ENCODE assay signal across 8 cellular contexts in the genomic region with DNA sequence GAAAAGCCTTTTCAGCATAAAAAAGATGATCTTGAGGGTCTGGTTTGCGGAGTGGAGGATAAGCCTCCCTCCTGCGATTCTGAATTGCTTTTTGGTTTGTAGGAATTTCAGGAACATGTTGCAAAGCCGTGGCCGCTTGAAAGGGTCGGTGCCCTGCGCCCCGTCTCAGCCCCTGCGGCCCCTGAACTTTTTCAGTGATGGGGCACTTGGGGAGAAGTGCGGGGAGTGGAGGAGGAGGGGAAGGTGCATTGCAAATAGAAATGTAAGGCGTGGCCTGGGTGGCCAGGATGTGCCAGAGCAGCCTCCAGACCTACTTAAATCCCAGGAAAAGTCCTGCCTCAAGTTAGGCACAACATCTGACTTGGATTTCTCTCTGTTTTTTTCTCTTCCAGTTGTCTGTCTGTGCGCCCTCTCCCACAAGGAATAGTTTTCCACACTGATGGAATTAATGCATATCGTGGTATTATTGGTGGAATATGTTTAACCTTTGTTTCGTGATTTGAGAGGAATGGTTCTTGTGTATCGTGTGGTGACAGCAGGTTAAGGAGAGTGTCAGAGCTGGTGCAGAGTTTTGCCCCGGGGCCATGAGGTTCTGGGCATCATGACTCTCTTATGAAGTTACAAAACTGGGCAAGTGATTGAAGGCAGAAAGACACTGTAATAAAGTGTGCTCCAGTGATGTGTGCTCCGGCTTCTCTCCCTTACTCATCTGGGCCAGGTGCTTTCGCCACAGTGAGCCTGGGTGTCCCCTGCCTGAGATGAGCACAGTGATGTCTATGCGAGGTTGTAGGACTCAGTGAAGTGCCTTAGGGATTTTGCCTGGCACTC.
DNase-seq lines count a peak whose midpoint lies in the region; ATAC-seq, FAIRE-seq and TF ChIP-seq lines count a peak whose summit lies in the region.

No MANE protein-coding gene starts in this region.

- H3K4me3 ChIP-seq in keratinocyte (ENCODE audit: control insufficient read depth in 2 of 3, extremely low read depth in 1 of 3, insufficient read depth in 2 of 3, low read depth in 1 of 3, low read length in 3 of 3) = peak overlapping the region in 2 of 3 experiments; percentile 59 to 70

- no peaks in the 10 kb centered on the region for H3K36me3 ChIP-seq in keratinocyte (ENCODE audit: control insufficient read depth in 2 of 2, extremely low read depth in 1 of 2, insufficient read depth in 2 of 2, low read length in 2 of 2)

- H3K27me3 ChIP-seq in keratinocyte (ENCODE audit: control insufficient read depth, extremely low read depth, insufficient read depth, low read length) = no peaks in the 10 kb centered on the region

- H3K4me3 Mint-ChIP-seq in activated CD4-positive, alpha-beta T cell treated with anti-CD3 and anti-CD28 coated beads, Interleukin-2, amount 10 ng/mL, durations not matched to agents 7 days and 5 days = peak overlapping the region; percentile 85
- peak overlapping the region; percentile 41 for H3K4me3 Mint-ChIP-seq in activated naive CD8-positive, alpha-beta T cell treated with anti-CD3 and anti-CD28 coated beads, Interleukin-2, amount 10 ng/mL, durations not matched to agents 7 days and 5 days

- no peaks in the 10 kb centered on the region for H3K9me3 Mint-ChIP-seq in activated CD4-positive, alpha-beta T cell treated with anti-CD3 and anti-CD28 coated beads, Interleukin-2, amount 10 ng/mL, durations not matched to agents 7 days and 5 days
- H3K9me3 Mint-ChIP-seq in activated naive CD8-positive, alpha-beta T cell treated with anti-CD3 and anti-CD28 coated beads, Interleukin-2, amount 10 ng/mL, durations not matched to agents 7 days and 5 days = no peaks in the 10 kb centered on the region

- dilution Hi-C loops in keratinocyte (cut with MboI; ENCODE audit: extremely low pct_ligation_motif_present, low sequenced_read_pairs) = no loop called here

- no peaks in the 10 kb centered on the region for H3K36me3 Mint-ChIP-seq in activated CD4-positive, alpha-beta T cell treated with anti-CD3 and anti-CD28 coated beads, Interleukin-2, amount 10 ng/mL, durations not matched to agents 7 days and 5 days (ENCODE audit: low read depth)
- H3K36me3 Mint-ChIP-seq in activated naive CD8-positive, alpha-beta T cell treated with anti-CD3 and anti-CD28 coated beads, Interleukin-2, amount 10 ng/mL, durations not matched to agents 7 days and 5 days = no peaks in the 10 kb centered on the region

- CTCF ChIA-PET in activated CD4-positive, alpha-beta T cell treated with anti-CD3 and anti-CD28 coated beads, Interleukin-2, amount 10 ng/mL, durations not matched to agents 7 days and 5 days (lab: Charles Lee) = no interaction called here

- FAIRE-seq in keratinocyte (lab: Jason Lieb, UNC) = no peak

- H3K27me3 Mint-ChIP-seq in activated CD4-positive, alpha-beta T cell treated with anti-CD3 and anti-CD28 coated beads, Interleukin-2, amount 10 ng/mL, durations not matched to agents 7 days and 5 days = no peaks in the 10 kb centered on the region
- H3K27me3 Mint-ChIP-seq in activated naive CD8-positive, alpha-beta T cell treated with anti-CD3 and anti-CD28 coated beads, Interleukin-2, amount 10 ng/mL, durations not matched to agents 7 days and 5 days = no peaks in the 10 kb centered on the region

- H3K9me1 ChIP-seq in keratinocyte (ENCODE audit: control insufficient read depth, extremely low read depth, insufficient read depth, low read length) = peaks cover 4% of the 10 kb centered on the region

- peaks cover 61% of the 10 kb centered on the region for H3K4me1 Mint-ChIP-seq in activated CD4-positive, alpha-beta T cell treated with anti-CD3 and anti-CD28 coated beads, Interleukin-2, amount 10 ng/mL, durations not matched to agents 7 days and 5 days
- H3K4me1 Mint-ChIP-seq in activated naive CD8-positive, alpha-beta T cell treated with anti-CD3 and anti-CD28 coated beads, Interleukin-2, amount 10 ng/mL, durations not matched to agents 7 days and 5 days = peaks cover 34% of the 10 kb centered on the region

- peaks cover 84% of the 10 kb centered on the region for H3K79me2 ChIP-seq in keratinocyte (ENCODE audit: control insufficient read depth, insufficient read depth, low read length)

- H3K27ac ChIP-seq in keratinocyte (ENCODE audit: control insufficient read depth, insufficient read depth, low read length) (peak overlapping the region; percentile 88), temporal lobe (ENCODE audit: low read depth, low read length) (peak overlapping the region; percentile 100)

- TF ChIP-seq CTCF in keratinocyte (optimal IDR thresholded peaks at IDR 0.05 in 1 of 3, IDR thresholded peaks at IDR 0.05 in 1 of 3, conservative IDR thresholded peaks at IDR 0.05 in 1 of 3; ENCODE audit: extremely low read depth in 1 of 3, insufficient read depth in 2 of 3, low read length in 3 of 3) = no peak

- peaks cover 13% of the 10 kb centered on the region for H4K20me1 ChIP-seq in keratinocyte (ENCODE audit: control insufficient read depth, extremely low read depth, insufficient read depth, low read length)

- ATAC-seq in activated naive CD8-positive, alpha-beta T cell treated with anti-CD3 and anti-CD28 coated beads, Interleukin-2, amount 10 ng/mL, durations not matched to agents 7 days and 5 days (ENCODE audit: low read depth) = no peak
- ATAC-seq in HG02642 (IDR thresholded peaks at IDR 0.05; ENCODE audit: poor library complexity, unreplicated experiment) = no peak
- no peak for ATAC-seq in GM18873 (IDR thresholded peaks at IDR 0.05; ENCODE audit: low FRiP score, unreplicated experiment)

- H3K9ac ChIP-seq in keratinocyte (ENCODE audit: control insufficient read depth, extremely low read depth, insufficient read depth, low read length) = peak overlapping the region; percentile 80

- POLR2A ChIA-PET in activated CD4-positive, alpha-beta T cell treated with anti-CD3 and anti-CD28 coated beads, Interleukin-2, amount 10 ng/mL, durations not matched to agents 7 days and 5 days (lab: Charles Lee) = interaction anchor here (0.5 kb wide), 1 partner anchor 24 kb away, joined by 3 read pairs; no protein-coding TSS in a partner anchor
- POLR2A ChIA-PET in activated naive CD8-positive, alpha-beta T cell treated with anti-CD3 and anti-CD28 coated beads, Interleukin-2, amount 10 ng/mL, durations not matched to agents 7 days and 5 days (lab: Charles Lee) = no interaction called here

- no peak overlapping the region for H2AFZ ChIP-seq in keratinocyte (ENCODE audit: control insufficient read depth, low read length)

- no peak for DNase-seq in activated CD4-positive, alpha-beta T cell treated with anti-CD3 and anti-CD28 coated beads, Interleukin-2, amount 10 ng/mL, durations not matched to agents 7 days and 5 days
- DNase-seq in activated CD4-positive, alpha-beta T cell treated with anti-CD3 and anti-CD28 coated beads, Interleukin-2, amount 50 U/mL, for 1 hour = no peak
- DNase-seq in activated naive CD8-positive, alpha-beta T cell treated with anti-CD3 and anti-CD28 coated beads, Interleukin-2, amount 10 ng/mL, durations not matched to agents 7 days and 5 days = no peak
- no peak for DNase-seq in keratinocyte (ENCODE audit: low read depth, low spot score)
- no peak for DNase-seq in NCI-H1417 treated with DMSO at 0.1 percent for 48 hours (lab: John Stamatoyannopoulos, UW)

- H3K4me1 ChIP-seq in keratinocyte (ENCODE audit: control insufficient read depth, extremely low read depth, insufficient read depth, low read length) = peaks cover 82% of the 10 kb centered on the region

- H3K27ac Mint-ChIP-seq in activated CD4-positive, alpha-beta T cell treated with anti-CD3 and anti-CD28 coated beads, Interleukin-2, amount 10 ng/mL, durations not matched to agents 7 days and 5 days = peak overlapping the region; percentile 94
- H3K27ac Mint-ChIP-seq in activated naive CD8-positive, alpha-beta T cell treated with anti-CD3 and anti-CD28 coated beads, Interleukin-2, amount 10 ng/mL, durations not matched to agents 7 days and 5 days = peak overlapping the region; percentile 43

- H3K9me3 ChIP-seq in keratinocyte (ENCODE audit: control insufficient read depth, low read depth, low read length) = no peaks in the 10 kb centered on the region

- H3K4me2 ChIP-seq in keratinocyte (ENCODE audit: control insufficient read depth, extremely low read depth, insufficient read depth, low read depth, low read length) = peak overlapping the region; percentile 91
